ENCODE assay signal across 9 cellular contexts in the genomic region with DNA sequence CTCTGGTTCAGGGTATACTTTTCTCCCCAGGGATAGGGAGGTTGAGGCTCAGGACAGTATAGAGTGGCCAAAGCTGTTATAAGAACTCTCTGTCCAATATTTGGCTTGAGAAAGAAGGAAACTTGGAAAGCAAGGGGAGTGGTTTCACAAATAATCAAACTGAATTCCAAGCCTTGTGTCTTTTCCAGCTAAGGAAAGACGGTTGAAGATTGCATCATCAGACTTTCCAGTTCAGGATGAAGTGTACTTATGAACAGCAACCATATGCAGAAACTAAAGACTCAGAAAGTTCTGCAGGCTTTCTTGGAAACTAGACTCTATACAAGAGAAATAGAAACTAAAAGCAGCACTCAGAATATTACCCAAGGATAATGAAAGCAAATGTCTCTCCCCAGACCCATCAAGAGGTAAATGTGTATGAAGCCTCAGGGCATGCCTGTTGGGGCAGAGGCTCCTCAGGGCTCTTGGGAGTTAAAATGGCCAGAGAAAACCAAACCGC. TPM values are rescaled to one million over a fixed set of nuclear protein-coding genes. Genes with fewer than 3 reads are reported as not detected.
DNase-seq lines count a peak whose midpoint lies in the region; TF ChIP-seq lines count a peak whose summit lies in the region.
"Had no signal": no experiment of that assay in that cellular context is flagged by ENCODE, and none has a peak within 500 bp of the region (broad histone marks: within the 10 kb centered on the region; RNA-seq: fewer than 3 reads in every experiment).

No MANE protein-coding gene starts in this region.

- peak overlapping the region in 5 of 8 donors; percentile 27 to 63 (median 59) for H3K4me3 Mint-ChIP-seq in CD4-positive, alpha-beta memory T cell

- no peaks in the 10 kb centered on the region for H3K9me3 Mint-ChIP-seq in CD4-positive, alpha-beta memory T cell

- H3K36me3 ChIP-seq in CD4-positive, alpha-beta memory T cell (ENCODE audit: insufficient read depth, low read length) = no peaks in the 10 kb centered on the region
- no peaks in the 10 kb centered on the region for H3K36me3 ChIP-seq in vagina

- TF ChIP-seq CTCF in GM20000 (IDR thresholded peaks at IDR 0.05; ENCODE audit: extremely low read depth, missing control alignments) (no peak), LNCaP clone FGC (IDR thresholded peaks at IDR 0.05; ENCODE audit: control insufficient read depth, extremely low read depth, insufficient read depth) (no peak), fibroblast of pulmonary artery (IDR thresholded peaks at IDR 0.05; ENCODE audit: low read length, missing control alignments) (no peak), vagina (IDR thresholded peaks at IDR 0.05) (no peak)

- peak overlapping the region in 3 of 7 donors; percentile 14 to 32 (median 23) for H3K27ac Mint-ChIP-seq in CD4-positive, alpha-beta memory T cell

- POLR2A ChIA-PET in CD4-positive, alpha-beta memory T cell (lab: Charles Lee; ENCODE audit: partially characterized antibody) = no interaction called here

- no peaks in the 10 kb centered on the region for H3K9me3 ChIP-seq in CD4-positive, alpha-beta memory T cell (ENCODE audit: control insufficient read depth in 1 of 2, low read length in 2 of 2)
- no peaks in the 10 kb centered on the region for H3K9me3 ChIP-seq in vagina

- no peaks in the 10 kb centered on the region for H3K27me3 ChIP-seq in CD4-positive, alpha-beta memory T cell (ENCODE audit: insufficient read depth, low read length)
- no peaks in the 10 kb centered on the region for H3K27me3 ChIP-seq in vagina

- intact Hi-C loops in CD4-positive, alpha-beta memory T cell (cut with micrococcal nuclease) = no loop called here
- intact Hi-C loops in vagina (cut with DNase I) = no loop called here

- DNase-seq in CD4-positive, alpha-beta memory T cell = no peak
- DNase-seq in GM20000 (ENCODE audit: low spot score) (peak; percentile 37), LNCaP clone FGC (ENCODE audit: low read depth) (peak; percentile 2), fibroblast of pulmonary artery (ENCODE audit: low read depth) (peak; percentile 63), vagina (ENCODE audit: extremely low spot score in 2 of 2) (no peak), germinal center (ENCODE audit: low spot score) (no peak), SKM-1 (lab: John Stamatoyannopoulos, UW; ENCODE audit: unreplicated experiment) (no peak), amniotic stem cell (lab: John Stamatoyannopoulos, UW) (no peak)

- CTCF ChIA-PET in CD4-positive, alpha-beta memory T cell (lab: Charles Lee; ENCODE audit: partially characterized antibody) = interaction anchor here (1.2 kb wide), 1 partner anchor 32 kb away, joined by 3 read pairs; no protein-coding TSS in a partner anchor

- H3K36me3 Mint-ChIP-seq in CD4-positive, alpha-beta memory T cell = no peaks in the 10 kb centered on the region

- no peak overlapping the region for H3K27ac ChIP-seq in CD4-positive, alpha-beta memory T cell (ENCODE audit: low read depth, low read length)
- peak overlapping the region; percentile 49 for H3K27ac ChIP-seq in vagina
- H3K27ac ChIP-seq: epithelial cell of prostate had no signal

- peaks cover 13% of the 10 kb centered on the region for H3K4me1 ChIP-seq in CD4-positive, alpha-beta memory T cell (ENCODE audit: insufficient read depth, low read length)
- H3K4me1 ChIP-seq in vagina = peaks cover 6% of the 10 kb centered on the region

- TF ChIP-seq POLR2A in vagina (IDR thresholded peaks at IDR 0.05) = no peak

- H3K4me1 Mint-ChIP-seq in CD4-positive, alpha-beta memory T cell = peaks cover 7 to 24% (median 17%) of the 10 kb centered on the region in 4 donors

- H3K27me3 Mint-ChIP-seq in CD4-positive, alpha-beta memory T cell = peaks cover 4 to 9% of the 10 kb centered on the region in 2 donors

- H3K4me3 ChIP-seq in CD4-positive, alpha-beta memory T cell (ENCODE audit: low read length in 2 of 2) = no peak overlapping the region
- no peak overlapping the region for H3K4me3 ChIP-seq in LNCaP clone FGC (ENCODE audit: low read depth, low read length)
- peak overlapping the region; percentile 31 for H3K4me3 ChIP-seq in fibroblast of pulmonary artery (replicated peaks; ENCODE audit: low read depth, low read length)
- peak overlapping the region; percentile 25 to 34 for H3K4me3 ChIP-seq in vagina

RNA-seq across cellular contexts. Expression of a gene that starts 46.4 kb away (rescaled TPM):
- total RNA-seq in CD4-positive, alpha-beta memory T cell = not detected
- 1 to 10 TPM in 1 of 2 donors, under 1 TPM in 1; 0.38 to 1.6 TPM for polyA plus RNA-seq in CD4-positive, alpha-beta memory T cell
- total RNA-seq in vagina = 50.1 TPM

Comparison
In these comparisons a context has a peak if more than half of its experiments do, and no peak if none do; other contexts are left out.
1. DNase-seq: peak in GM20000 (single experiment), LNCaP clone FGC (single experiment) and fibroblast of pulmonary artery (single experiment); none in CD4-positive, alpha-beta memory T cell (0 of 5), vagina (0 of 2), germinal center (single experiment), SKM-1 (single experiment) and amniotic stem cell (single experiment).
2. H3K4me3 ChIP-seq: peak in fibroblast of pulmonary artery (single experiment) and vagina (2 of 2); none in CD4-positive, alpha-beta memory T cell (0 of 2) and LNCaP clone FGC (single experiment).
3. RNA of a gene that starts 46.4 kb away (total RNA-seq): 50.1 TPM in vagina (single experiment); not detected in CD4-positive, alpha-beta memory T cell; every median in the first group is over 10 times any median in the second.